Comparison of ENCODE assay signal across 8 cellular contexts in the genomic region with DNA sequence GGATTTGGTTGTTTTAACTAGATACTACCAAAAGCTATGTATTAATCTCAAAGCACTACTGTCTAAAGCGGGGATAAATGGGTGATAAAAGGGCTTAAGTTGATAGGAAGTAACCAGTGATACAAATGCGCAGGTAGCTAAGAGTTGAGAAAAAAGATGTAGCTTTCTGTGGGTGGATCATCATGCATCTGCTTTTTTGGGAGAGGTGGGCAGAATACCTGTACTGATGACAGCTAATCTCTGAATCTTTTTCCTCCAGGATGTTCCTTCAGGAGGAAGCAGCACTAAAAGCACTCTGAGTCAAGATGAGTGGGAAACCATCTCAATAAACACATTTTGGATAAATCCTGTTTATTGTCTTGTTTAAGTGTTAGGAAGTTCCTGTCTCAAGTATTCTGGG. TPM values are rescaled to one million over a fixed set of nuclear protein-coding genes. Genes with fewer than 3 reads are reported as not detected.
A peak's percentile ranks its signal among the peaks of the same experiment; 100 is the strongest.
DNase-seq lines count a peak whose midpoint lies in the region; ATAC-seq and TF ChIP-seq lines count a peak whose summit lies in the region.

No MANE protein-coding gene starts in this region.

- no peak for TF ChIP-seq CTCF in left ventricle myocardium inferior (IDR thresholded peaks at IDR 0.05; ENCODE audit: borderline replicate concordance)
- TF ChIP-seq CTCF in brain (conservative IDR thresholded peaks at IDR 0.05), result no peak

- H3K27me3 Mint-ChIP-seq in brain, result peaks cover 12% of the 10 kb centered on the region

- no peaks in the 10 kb centered on the region for H3K27me3 ChIP-seq in left ventricle myocardium inferior (ENCODE audit: low read depth)

- intact Hi-C loops in left ventricle myocardium inferior (cut with micrococcal nuclease) (no loop called here), Right ventricle myocardium superior (cut with DNase I) (no loop called here)

- peaks cover 48% of the 10 kb centered on the region for H3K36me3 ChIP-seq in left ventricle myocardium inferior
- H3K36me3 ChIP-seq in mesodermal cell (ENCODE audit: control insufficient read depth, insufficient read depth, low read length), result peaks cover 41% of the 10 kb centered on the region

- peak overlapping the region; percentile 79 to 99 (median 99) for H3K27ac Mint-ChIP-seq in brain

- H3K27ac ChIP-seq in left ventricle myocardium inferior (replicated peaks) (peak overlapping the region; percentile 98), mesodermal cell (ENCODE audit: low read depth, low read length, severe bottlenecking) (no peak overlapping the region)

- no peaks in the 10 kb centered on the region for H3K9me3 Mint-ChIP-seq in brain

- H3K4me1 ChIP-seq in left ventricle myocardium inferior (peaks cover 46% of the 10 kb centered on the region), mesodermal cell (ENCODE audit: control insufficient read depth, insufficient read depth, low read length, poor library complexity, severe bottlenecking) (peaks cover 8% of the 10 kb centered on the region)

- H3K4me3 Mint-ChIP-seq in brain, result peak overlapping the region; percentile 95 to 98 (median 97)

- 100% methylated on average over 1 to 2 of the region's 2 CpGs for WGBS in mesodermal cell (ENCODE audit: insufficient coverage in 2 of 2), 2 experiments

- no peak for DNase-seq in left ventricle myocardium inferior
- DNase-seq in Right ventricle myocardium superior, result no peak
- DNase-seq in kidney glomerular epithelial cell (lab: John Stamatoyannopoulos, UW), result no peak
- DNase-seq in NCI-H1417 treated with DMSO at 0.1 percent for 48 hours (lab: John Stamatoyannopoulos, UW), result no peak
- no peak for DNase-seq in NCI-H510A treated with DMSO at 0.1 percent for 48 hours (lab: John Stamatoyannopoulos, UW)

- peaks cover 56% of the 10 kb centered on the region for H3K36me3 Mint-ChIP-seq in brain

- peaks cover 42% of the 10 kb centered on the region for H3K4me1 Mint-ChIP-seq in brain

- ATAC-seq in Right ventricle myocardium superior (ENCODE audit: poor library complexity) (no peak), GM18519 (IDR thresholded peaks at IDR 0.05; ENCODE audit: low FRiP score, unreplicated experiment) (no peak)

- no peaks in the 10 kb centered on the region for H3K9me3 ChIP-seq in left ventricle myocardium inferior (replicated peaks)
- H3K9me3 ChIP-seq in mesodermal cell (ENCODE audit: control insufficient read depth, low read length), result no peaks in the 10 kb centered on the region

- peak overlapping the region; percentile 99 for H3K4me3 ChIP-seq in left ventricle myocardium inferior
- peak overlapping the region; percentile 71 for H3K4me3 ChIP-seq in mesodermal cell (ENCODE audit: extremely low read depth, insufficient read depth, low read length, poor library complexity, severe bottlenecking)

RNA-seq across cellular contexts. Expression of a gene that starts 1.2 kb away (rescaled TPM):
- 1,061 TPM for total RNA-seq in left ventricle myocardium inferior
- total RNA-seq in Right ventricle myocardium superior, result 788 TPM
- 7,305 TPM for polyA plus RNA-seq in brain (ENCODE audit: insufficient read depth, low read depth, low replicate concordance)
- 7,748 TPM for polyA plus RNA-seq in mesodermal cell (2013, experiment 1 of 2)
- 6,762 TPM for polyA plus RNA-seq in mesodermal cell (2013, experiment 2 of 2)

RNA-seq across cellular contexts. Expression of a gene that starts 5.7 kb away (rescaled TPM):
- total RNA-seq in left ventricle myocardium inferior (59.3 TPM), Right ventricle myocardium superior (59.9 TPM)
- polyA plus RNA-seq in brain (ENCODE audit: insufficient read depth, low read depth, low replicate concordance), result 69.0 TPM
- 184 TPM for polyA plus RNA-seq in mesodermal cell (2013, experiment 1 of 2)
- polyA plus RNA-seq in mesodermal cell (2013, experiment 2 of 2), result 169 TPM

RNA-seq across cellular contexts. Expression of a gene that starts 14.3 kb away (rescaled TPM):
- total RNA-seq in left ventricle myocardium inferior (75.8 TPM), Right ventricle myocardium superior (69.6 TPM)
- 133 TPM for polyA plus RNA-seq in brain (ENCODE audit: insufficient read depth, low read depth, low replicate concordance)
- polyA plus RNA-seq in mesodermal cell (2013, experiment 1 of 2), result 87.8 TPM
- polyA plus RNA-seq in mesodermal cell (2013, experiment 2 of 2), result 71.9 TPM

RNA-seq across cellular contexts. Expression of a gene that starts 24.1 kb away (rescaled TPM):
- total RNA-seq in left ventricle myocardium inferior, result 4.8 TPM
- 4.1 TPM for total RNA-seq in Right ventricle myocardium superior
- polyA plus RNA-seq in brain (ENCODE audit: insufficient read depth, low read depth, low replicate concordance), result 44.9 TPM
- 19.5 TPM for polyA plus RNA-seq in mesodermal cell (2013, experiment 1 of 2)
- 17.7 TPM for polyA plus RNA-seq in mesodermal cell (2013, experiment 2 of 2)

RNA-seq across cellular contexts. Expression of a gene that starts 28.5 kb away (rescaled TPM):
- 39.8 TPM for total RNA-seq in left ventricle myocardium inferior
- 46.9 TPM for total RNA-seq in Right ventricle myocardium superior
- 52.2 TPM for polyA plus RNA-seq in brain (ENCODE audit: insufficient read depth, low read depth, low replicate concordance)
- polyA plus RNA-seq in mesodermal cell (2013, experiment 1 of 2), result 108 TPM
- 91.0 TPM for polyA plus RNA-seq in mesodermal cell (2013, experiment 2 of 2)
